1 cellular context compared by ENCODE assay signal in the genomic region with DNA sequence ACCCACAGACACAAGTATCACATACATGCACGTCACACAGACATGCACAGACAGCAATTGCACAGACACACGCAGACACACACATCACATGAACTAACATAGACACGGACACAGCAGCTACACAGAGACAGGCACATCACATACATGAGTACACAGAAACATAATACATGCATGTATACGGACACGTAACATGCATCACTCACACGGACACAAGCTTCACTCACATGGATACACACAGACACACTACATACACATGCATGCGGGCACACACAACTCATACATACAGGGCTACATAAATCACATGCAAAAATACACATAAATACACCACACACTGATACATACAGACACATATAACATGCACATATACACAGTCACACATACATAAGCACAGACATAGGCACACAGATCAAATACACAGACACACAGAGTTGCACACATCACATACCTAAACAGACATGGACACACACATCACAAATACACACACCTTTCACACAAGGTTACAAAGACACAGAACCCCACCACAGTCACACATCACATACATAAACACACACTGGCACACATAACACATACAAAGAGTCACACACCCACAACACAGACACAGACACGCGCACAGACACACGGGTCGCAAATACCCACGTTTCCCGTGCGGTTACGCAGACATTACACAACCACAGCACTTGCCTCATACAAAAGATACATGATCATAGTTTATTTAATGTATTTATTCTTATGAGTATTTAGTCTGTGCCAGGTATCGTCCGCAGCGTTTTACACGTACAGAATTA.
TF ChIP-seq lines count a peak whose summit lies in the region.

No MANE protein-coding gene starts in this region.

TF ChIP-seq in K562, 482 proteins besides CTCF, POLR2A, EP300 and RAD21 (continued from another document):
- TF ChIP-seq, protein P1, sequence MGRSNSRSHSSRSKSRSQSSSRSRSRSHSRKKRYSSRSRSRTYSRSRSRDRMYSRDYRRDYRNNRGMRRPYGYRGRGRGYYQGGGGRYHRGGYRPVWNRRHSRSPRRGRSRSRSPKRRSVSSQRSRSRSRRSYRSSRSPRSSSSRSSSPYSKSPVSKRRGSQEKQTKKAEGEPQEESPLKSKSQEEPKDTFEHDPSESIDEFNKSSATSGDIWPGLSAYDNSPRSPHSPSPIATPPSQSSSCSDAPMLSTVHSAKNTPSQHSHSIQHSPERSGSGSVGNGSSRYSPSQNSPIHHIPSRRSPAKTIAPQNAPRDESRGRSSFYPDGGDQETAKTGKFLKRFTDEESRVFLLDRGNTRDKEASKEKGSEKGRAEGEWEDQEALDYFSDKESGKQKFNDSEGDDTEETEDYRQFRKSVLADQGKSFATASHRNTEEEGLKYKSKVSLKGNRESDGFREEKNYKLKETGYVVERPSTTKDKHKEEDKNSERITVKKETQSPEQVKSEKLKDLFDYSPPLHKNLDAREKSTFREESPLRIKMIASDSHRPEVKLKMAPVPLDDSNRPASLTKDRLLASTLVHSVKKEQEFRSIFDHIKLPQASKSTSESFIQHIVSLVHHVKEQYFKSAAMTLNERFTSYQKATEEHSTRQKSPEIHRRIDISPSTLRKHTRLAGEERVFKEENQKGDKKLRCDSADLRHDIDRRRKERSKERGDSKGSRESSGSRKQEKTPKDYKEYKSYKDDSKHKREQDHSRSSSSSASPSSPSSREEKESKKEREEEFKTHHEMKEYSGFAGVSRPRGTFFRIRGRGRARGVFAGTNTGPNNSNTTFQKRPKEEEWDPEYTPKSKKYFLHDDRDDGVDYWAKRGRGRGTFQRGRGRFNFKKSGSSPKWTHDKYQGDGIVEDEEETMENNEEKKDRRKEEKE (IDR thresholded peaks at IDR 0.05; ENCODE audit: borderline replicate concordance in 1 of 2, control insufficient read depth in 1 of 2, low read depth in 2 of 2, low read length in 1 of 2) = no peak
- TF ChIP-seq ETV6 (IDR thresholded peaks at IDR 0.05; ENCODE audit: borderline replicate concordance in 1 of 2, low read depth in 2 of 2, low read length in 1 of 2) = no peak
- TF ChIP-seq ETV6 (CRISPR knock-in tag; IDR thresholded peaks at IDR 0.05; ENCODE audit: borderline replicate concordance) = no peak
- TF ChIP-seq CHCHD3 (CRISPR knock-in tag; IDR thresholded peaks at IDR 0.05) = no peak
- no peak for TF ChIP-seq SMAD2 (IDR thresholded peaks at IDR 0.05; ENCODE audit: low read depth, low read length)
- TF ChIP-seq ELF4 (CRISPR knock-in tag; IDR thresholded peaks at IDR 0.05) = 0 out of 2 replicates have a peak, but pooled peaks have one; percentile 38
- no peak for TF ChIP-seq RBM25 (IDR thresholded peaks at IDR 0.05; ENCODE audit: low read depth, low read length, severe bottlenecking)
- 0 out of 2 replicates have a peak, but pooled peaks have one; percentile 37 for TF ChIP-seq ARID2 (IDR thresholded peaks at IDR 0.05)
- TF ChIP-seq POU5F1 (IDR thresholded peaks at IDR 0.05; ENCODE audit: borderline replicate concordance, low read depth, low read length, partially characterized antibody) = no peak
- no peak for TF ChIP-seq PHTF2 (CRISPR knock-in tag; IDR thresholded peaks at IDR 0.05)
- no peak for TF ChIP-seq NR2C2 (CRISPR knock-in tag; IDR thresholded peaks at IDR 0.05)
- TF ChIP-seq NR2C2 (tag; IDR thresholded peaks at IDR 0.05) = no peak
- TF ChIP-seq PHF8 (IDR thresholded peaks at IDR 0.05; ENCODE audit: borderline replicate concordance, low read length) = no peak
- TF ChIP-seq, protein P2, sequence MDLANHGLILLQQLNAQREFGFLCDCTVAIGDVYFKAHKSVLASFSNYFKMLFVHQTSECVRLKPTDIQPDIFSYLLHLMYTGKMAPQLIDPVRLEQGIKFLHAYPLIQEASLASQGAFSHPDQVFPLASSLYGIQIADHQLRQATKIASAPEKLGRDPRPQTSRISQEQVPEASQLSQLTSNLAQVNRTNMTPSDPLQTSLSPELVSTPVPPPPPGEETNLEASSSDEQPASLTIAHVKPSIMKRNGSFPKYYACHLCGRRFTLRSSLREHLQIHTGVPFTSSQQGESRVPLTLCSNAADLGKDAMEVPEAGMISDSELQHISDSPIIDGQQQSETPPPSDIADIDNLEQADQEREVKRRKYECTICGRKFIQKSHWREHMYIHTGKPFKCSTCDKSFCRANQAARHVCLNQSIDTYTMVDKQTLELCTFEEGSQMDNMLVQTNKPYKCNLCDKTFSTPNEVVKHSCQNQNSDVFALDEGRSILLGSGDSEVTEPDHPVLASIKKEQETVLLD (IDR thresholded peaks at IDR 0.05) = no peak
- TF ChIP-seq HMG20A (CRISPR knock-in tag; conservative IDR thresholded peaks at IDR 0.05) = no peak
- TF ChIP-seq, protein P3, sequence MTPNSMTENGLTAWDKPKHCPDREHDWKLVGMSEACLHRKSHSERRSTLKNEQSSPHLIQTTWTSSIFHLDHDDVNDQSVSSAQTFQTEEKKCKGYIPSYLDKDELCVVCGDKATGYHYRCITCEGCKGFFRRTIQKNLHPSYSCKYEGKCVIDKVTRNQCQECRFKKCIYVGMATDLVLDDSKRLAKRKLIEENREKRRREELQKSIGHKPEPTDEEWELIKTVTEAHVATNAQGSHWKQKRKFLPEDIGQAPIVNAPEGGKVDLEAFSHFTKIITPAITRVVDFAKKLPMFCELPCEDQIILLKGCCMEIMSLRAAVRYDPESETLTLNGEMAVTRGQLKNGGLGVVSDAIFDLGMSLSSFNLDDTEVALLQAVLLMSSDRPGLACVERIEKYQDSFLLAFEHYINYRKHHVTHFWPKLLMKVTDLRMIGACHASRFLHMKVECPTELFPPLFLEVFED (CRISPR knock-in tag; conservative IDR thresholded peaks at IDR 0.05) = no peak
- no peak for TF ChIP-seq KDM4B (IDR thresholded peaks at IDR 0.05; ENCODE audit: borderline replicate concordance in 2 of 2, low read depth in 1 of 2)
- TF ChIP-seq LEF1 (IDR thresholded peaks at IDR 0.05) = no peak
- no peak for TF ChIP-seq TEAD4 (IDR thresholded peaks at IDR 0.05; ENCODE audit: low read length)
- TF ChIP-seq TEAD4 (CRISPR knock-in tag; IDR thresholded peaks at IDR 0.05; ENCODE audit: borderline replicate concordance) = no peak
- TF ChIP-seq, protein P4, sequence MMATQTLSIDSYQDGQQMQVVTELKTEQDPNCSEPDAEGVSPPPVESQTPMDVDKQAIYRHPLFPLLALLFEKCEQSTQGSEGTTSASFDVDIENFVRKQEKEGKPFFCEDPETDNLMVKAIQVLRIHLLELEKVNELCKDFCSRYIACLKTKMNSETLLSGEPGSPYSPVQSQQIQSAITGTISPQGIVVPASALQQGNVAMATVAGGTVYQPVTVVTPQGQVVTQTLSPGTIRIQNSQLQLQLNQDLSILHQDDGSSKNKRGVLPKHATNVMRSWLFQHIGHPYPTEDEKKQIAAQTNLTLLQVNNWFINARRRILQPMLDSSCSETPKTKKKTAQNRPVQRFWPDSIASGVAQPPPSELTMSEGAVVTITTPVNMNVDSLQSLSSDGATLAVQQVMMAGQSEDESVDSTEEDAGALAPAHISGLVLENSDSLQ (IDR thresholded peaks at IDR 0.05) = no peak
- TF ChIP-seq, protein P5, sequence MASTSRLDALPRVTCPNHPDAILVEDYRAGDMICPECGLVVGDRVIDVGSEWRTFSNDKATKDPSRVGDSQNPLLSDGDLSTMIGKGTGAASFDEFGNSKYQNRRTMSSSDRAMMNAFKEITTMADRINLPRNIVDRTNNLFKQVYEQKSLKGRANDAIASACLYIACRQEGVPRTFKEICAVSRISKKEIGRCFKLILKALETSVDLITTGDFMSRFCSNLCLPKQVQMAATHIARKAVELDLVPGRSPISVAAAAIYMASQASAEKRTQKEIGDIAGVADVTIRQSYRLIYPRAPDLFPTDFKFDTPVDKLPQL (IDR thresholded peaks at IDR 0.05; ENCODE audit: extremely low read depth, insufficient read length) = no peak
- no peak for TF ChIP-seq ZSCAN29 (IDR thresholded peaks at IDR 0.05)
- TF ChIP-seq, protein P6, sequence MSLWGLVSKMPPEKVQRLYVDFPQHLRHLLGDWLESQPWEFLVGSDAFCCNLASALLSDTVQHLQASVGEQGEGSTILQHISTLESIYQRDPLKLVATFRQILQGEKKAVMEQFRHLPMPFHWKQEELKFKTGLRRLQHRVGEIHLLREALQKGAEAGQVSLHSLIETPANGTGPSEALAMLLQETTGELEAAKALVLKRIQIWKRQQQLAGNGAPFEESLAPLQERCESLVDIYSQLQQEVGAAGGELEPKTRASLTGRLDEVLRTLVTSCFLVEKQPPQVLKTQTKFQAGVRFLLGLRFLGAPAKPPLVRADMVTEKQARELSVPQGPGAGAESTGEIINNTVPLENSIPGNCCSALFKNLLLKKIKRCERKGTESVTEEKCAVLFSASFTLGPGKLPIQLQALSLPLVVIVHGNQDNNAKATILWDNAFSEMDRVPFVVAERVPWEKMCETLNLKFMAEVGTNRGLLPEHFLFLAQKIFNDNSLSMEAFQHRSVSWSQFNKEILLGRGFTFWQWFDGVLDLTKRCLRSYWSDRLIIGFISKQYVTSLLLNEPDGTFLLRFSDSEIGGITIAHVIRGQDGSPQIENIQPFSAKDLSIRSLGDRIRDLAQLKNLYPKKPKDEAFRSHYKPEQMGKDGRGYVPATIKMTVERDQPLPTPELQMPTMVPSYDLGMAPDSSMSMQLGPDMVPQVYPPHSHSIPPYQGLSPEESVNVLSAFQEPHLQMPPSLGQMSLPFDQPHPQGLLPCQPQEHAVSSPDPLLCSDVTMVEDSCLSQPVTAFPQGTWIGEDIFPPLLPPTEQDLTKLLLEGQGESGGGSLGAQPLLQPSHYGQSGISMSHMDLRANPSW (CRISPR knock-in tag; IDR thresholded peaks at IDR 0.05) = no peak
- TF ChIP-seq KLF16 (IDR thresholded peaks at IDR 0.05) = no peak
- TF ChIP-seq STAT5A (IDR thresholded peaks at IDR 0.05; ENCODE audit: borderline replicate concordance, low read length) = no peak
- TF ChIP-seq ZNF175 (CRISPR knock-in tag; IDR thresholded peaks at IDR 0.05; ENCODE audit: low read depth) = no peak
- TF ChIP-seq, protein P7, sequence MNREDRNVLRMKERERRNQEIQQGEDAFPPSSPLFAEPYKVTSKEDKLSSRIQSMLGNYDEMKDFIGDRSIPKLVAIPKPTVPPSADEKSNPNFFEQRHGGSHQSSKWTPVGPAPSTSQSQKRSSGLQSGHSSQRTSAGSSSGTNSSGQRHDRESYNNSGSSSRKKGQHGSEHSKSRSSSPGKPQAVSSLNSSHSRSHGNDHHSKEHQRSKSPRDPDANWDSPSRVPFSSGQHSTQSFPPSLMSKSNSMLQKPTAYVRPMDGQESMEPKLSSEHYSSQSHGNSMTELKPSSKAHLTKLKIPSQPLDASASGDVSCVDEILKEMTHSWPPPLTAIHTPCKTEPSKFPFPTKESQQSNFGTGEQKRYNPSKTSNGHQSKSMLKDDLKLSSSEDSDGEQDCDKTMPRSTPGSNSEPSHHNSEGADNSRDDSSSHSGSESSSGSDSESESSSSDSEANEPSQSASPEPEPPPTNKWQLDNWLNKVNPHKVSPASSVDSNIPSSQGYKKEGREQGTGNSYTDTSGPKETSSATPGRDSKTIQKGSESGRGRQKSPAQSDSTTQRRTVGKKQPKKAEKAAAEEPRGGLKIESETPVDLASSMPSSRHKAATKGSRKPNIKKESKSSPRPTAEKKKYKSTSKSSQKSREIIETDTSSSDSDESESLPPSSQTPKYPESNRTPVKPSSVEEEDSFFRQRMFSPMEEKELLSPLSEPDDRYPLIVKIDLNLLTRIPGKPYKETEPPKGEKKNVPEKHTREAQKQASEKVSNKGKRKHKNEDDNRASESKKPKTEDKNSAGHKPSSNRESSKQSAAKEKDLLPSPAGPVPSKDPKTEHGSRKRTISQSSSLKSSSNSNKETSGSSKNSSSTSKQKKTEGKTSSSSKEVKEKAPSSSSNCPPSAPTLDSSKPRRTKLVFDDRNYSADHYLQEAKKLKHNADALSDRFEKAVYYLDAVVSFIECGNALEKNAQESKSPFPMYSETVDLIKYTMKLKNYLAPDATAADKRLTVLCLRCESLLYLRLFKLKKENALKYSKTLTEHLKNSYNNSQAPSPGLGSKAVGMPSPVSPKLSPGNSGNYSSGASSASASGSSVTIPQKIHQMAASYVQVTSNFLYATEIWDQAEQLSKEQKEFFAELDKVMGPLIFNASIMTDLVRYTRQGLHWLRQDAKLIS (CRISPR knock-in tag; IDR thresholded peaks at IDR 0.05) = no peak
